Comparison of ENCODE assay signal across 12 cellular contexts in genomic region chrX:15838017-15838416, GRCh38. TPM values are rescaled to one million over a fixed set of nuclear protein-coding genes. Genes with fewer than 3 reads are reported as not detected.
A peak's percentile ranks its signal among the peaks of the same experiment; 100 is the strongest.
DNase-seq lines count a peak whose midpoint lies in the region; ATAC-seq and TF ChIP-seq lines count a peak whose summit lies in the region.
"Had no signal": no experiment of that assay in that cellular context is flagged by ENCODE, and none has a peak within 500 bp of the region (broad histone marks: within the 10 kb centered on the region; RNA-seq: fewer than 3 reads in every experiment).

No MANE protein-coding gene starts in this region.

- ATAC-seq in activated B cell treated with CpG ODN at 0.5 μM for 24 hours (ENCODE audit: low read depth): peak; percentile 67
- no peak for ATAC-seq in GM21786 (IDR thresholded peaks at IDR 0.05; ENCODE audit: unreplicated experiment)

- POLR2A ChIA-PET in activated B cell treated with CpG ODN at 0.5 μM for 24 hours (lab: Charles Lee): no interaction called here

- H3K4me1 Mint-ChIP-seq in activated B cell treated with CpG ODN at 0.5 μM for 24 hours: peaks cover 9% of the 10 kb centered on the region
- H3K4me1 Mint-ChIP-seq in mesothelial cell of epicardium: peaks cover 4% of the 10 kb centered on the region

- H3K27me3 Mint-ChIP-seq in activated B cell treated with CpG ODN at 0.5 μM for 24 hours: no peaks in the 10 kb centered on the region
- no peaks in the 10 kb centered on the region for H3K27me3 Mint-ChIP-seq in mesothelial cell of epicardium (ENCODE audit: low read depth)

- intact Hi-C loops in activated B cell treated with CpG ODN at 0.5 μM for 24 hours (cut with micrococcal nuclease): no loop called here

- peaks cover 23% of the 10 kb centered on the region for H3K36me3 Mint-ChIP-seq in activated B cell treated with CpG ODN at 0.5 μM for 24 hours (ENCODE audit: low read depth)
- H3K36me3 Mint-ChIP-seq in mesothelial cell of epicardium: peaks cover 16% of the 10 kb centered on the region

- CTCF ChIA-PET in activated B cell treated with CpG ODN at 0.5 μM for 24 hours (lab: Charles Lee): no interaction called here

- peak; percentile 8 for TF ChIP-seq CTCF in HFF-Myc (IDR thresholded peaks at IDR 0.05; ENCODE audit: low read depth, low read length, missing control alignments)
- TF ChIP-seq CTCF in activated B cell treated with CpG ODN at 0.5 μM for 24 hours (IDR thresholded peaks at IDR 0.05): no peak
- TF ChIP-seq CTCF in mesothelial cell of epicardium (IDR thresholded peaks at IDR 0.05; ENCODE audit: unreplicated experiment): peak; percentile 21

- no peak overlapping the region for H3K4me3 ChIP-seq in HFF-Myc (replicated peaks; ENCODE audit: low read depth, low read length)
- H3K4me3 ChIP-seq: cardiac muscle cell, smooth muscle cell had no signal

- H3K9me3 Mint-ChIP-seq in activated B cell treated with CpG ODN at 0.5 μM for 24 hours (no peaks in the 10 kb centered on the region), mesothelial cell of epicardium (no peaks in the 10 kb centered on the region)

- H3K27ac Mint-ChIP-seq in activated B cell treated with CpG ODN at 0.5 μM for 24 hours (no peak overlapping the region), mesothelial cell of epicardium (no peak overlapping the region)

- H3K4me3 Mint-ChIP-seq in activated B cell treated with CpG ODN at 0.5 μM for 24 hours: no peak overlapping the region
- no peak overlapping the region for H3K4me3 Mint-ChIP-seq in mesothelial cell of epicardium

- DNase-seq in DMS53 (lab: John Stamatoyannopoulos, UW) (peak; percentile 5), DMS53 treated with DMSO at 0.1 percent for 48 hours (lab: John Stamatoyannopoulos, UW; ENCODE audit: unreplicated experiment) (no peak), HFF-Myc (ENCODE audit: extremely low read depth, low read depth) (no peak), activated B cell treated with CpG ODN at 0.5 μM for 24 hours (no peak), mesothelial cell of epicardium (ENCODE audit: low spot score in 2 of 2, unreplicated experiment in 2 of 2) (no peak), superior temporal gyrus (ENCODE audit: extremely low spot score) (no peak)
- DNase-seq in activated effector memory CD4-positive, alpha-beta T cell treated with anti-CD3 and anti-CD28 coated beads, Interleukin-2, amount 50 U/mL, for 16 hours: no peak
- DNase-seq: NCI-H2029 treated with DMSO at 0.1 percent for 48 hours, SHP77 treated with DMSO at 0.1 percent for 48 hours had no signal

RNA-seq across cellular contexts. Expression of gene AP1S2, which starts 16.6 kb away (rescaled TPM):
- total RNA-seq in activated B cell treated with CpG ODN at 0.5 μM for 24 hours (42.3 and 45.9 TPM in 2 replicates), mesothelial cell of epicardium (34.9 to 45.7 TPM (median 35.6 TPM) in 3 replicates)

RNA-seq across cellular contexts. Expression of gene ZRSR2, which starts 47.7 kb away (rescaled TPM):
- total RNA-seq in activated B cell treated with CpG ODN at 0.5 μM for 24 hours: 19.8 and 20.9 TPM in 2 replicates
- 20.4 to 22.4 TPM (median 21.5 TPM) in 3 replicates for total RNA-seq in mesothelial cell of epicardium
